Comparison of ENCODE assay signal across 1 cellular context in genomic region chr1:14783592-14783886, GRCh38.
TF ChIP-seq lines count a peak whose summit lies in the region.

No MANE protein-coding gene starts in this region.

TF ChIP-seq in K562, 482 proteins besides CTCF, POLR2A, EP300 and RAD21 (continued from another document and continues in another):
- TF ChIP-seq, protein P1, sequence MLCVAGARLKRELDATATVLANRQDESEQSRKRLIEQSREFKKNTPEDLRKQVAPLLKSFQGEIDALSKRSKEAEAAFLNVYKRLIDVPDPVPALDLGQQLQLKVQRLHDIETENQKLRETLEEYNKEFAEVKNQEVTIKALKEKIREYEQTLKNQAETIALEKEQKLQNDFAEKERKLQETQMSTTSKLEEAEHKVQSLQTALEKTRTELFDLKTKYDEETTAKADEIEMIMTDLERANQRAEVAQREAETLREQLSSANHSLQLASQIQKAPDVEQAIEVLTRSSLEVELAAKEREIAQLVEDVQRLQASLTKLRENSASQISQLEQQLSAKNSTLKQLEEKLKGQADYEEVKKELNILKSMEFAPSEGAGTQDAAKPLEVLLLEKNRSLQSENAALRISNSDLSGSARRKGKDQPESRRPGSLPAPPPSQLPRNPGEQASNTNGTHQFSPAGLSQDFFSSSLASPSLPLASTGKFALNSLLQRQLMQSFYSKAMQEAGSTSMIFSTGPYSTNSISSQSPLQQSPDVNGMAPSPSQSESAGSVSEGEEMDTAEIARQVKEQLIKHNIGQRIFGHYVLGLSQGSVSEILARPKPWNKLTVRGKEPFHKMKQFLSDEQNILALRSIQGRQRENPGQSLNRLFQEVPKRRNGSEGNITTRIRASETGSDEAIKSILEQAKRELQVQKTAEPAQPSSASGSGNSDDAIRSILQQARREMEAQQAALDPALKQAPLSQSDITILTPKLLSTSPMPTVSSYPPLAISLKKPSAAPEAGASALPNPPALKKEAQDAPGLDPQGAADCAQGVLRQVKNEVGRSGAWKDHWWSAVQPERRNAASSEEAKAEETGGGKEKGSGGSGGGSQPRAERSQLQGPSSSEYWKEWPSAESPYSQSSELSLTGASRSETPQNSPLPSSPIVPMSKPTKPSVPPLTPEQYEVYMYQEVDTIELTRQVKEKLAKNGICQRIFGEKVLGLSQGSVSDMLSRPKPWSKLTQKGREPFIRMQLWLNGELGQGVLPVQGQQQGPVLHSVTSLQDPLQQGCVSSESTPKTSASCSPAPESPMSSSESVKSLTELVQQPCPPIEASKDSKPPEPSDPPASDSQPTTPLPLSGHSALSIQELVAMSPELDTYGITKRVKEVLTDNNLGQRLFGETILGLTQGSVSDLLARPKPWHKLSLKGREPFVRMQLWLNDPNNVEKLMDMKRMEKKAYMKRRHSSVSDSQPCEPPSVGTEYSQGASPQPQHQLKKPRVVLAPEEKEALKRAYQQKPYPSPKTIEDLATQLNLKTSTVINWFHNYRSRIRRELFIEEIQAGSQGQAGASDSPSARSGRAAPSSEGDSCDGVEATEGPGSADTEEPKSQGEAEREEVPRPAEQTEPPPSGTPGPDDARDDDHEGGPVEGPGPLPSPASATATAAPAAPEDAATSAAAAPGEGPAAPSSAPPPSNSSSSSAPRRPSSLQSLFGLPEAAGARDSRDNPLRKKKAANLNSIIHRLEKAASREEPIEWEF (CRISPR knock-in tag; IDR thresholded peaks at IDR 0.05) = no peak
- TF ChIP-seq ZNF324 (CRISPR knock-in tag; IDR thresholded peaks at IDR 0.05) (no peak), ZNF197 (CRISPR knock-in tag; IDR thresholded peaks at IDR 0.05; ENCODE audit: low read depth) (no peak), ZBTB7A (IDR thresholded peaks at IDR 0.05; ENCODE audit: borderline replicate concordance, control insufficient read depth, low read depth, low read length) (no peak), SPI1 (IDR thresholded peaks at IDR 0.05; ENCODE audit: borderline replicate concordance, low read depth, low read length) (no peak), NONO (IDR thresholded peaks at IDR 0.05; ENCODE audit: low read depth in 2 of 2, low read length in 1 of 2) (no peak), GATAD2A (IDR thresholded peaks at IDR 0.05) (no peak), MAX (CRISPR knock-in tag; IDR thresholded peaks at IDR 0.05) (peak; percentile 49), FOXM1 (IDR thresholded peaks at IDR 0.05; ENCODE audit: low read depth) (no peak), FOXM1 (CRISPR knock-in tag; IDR thresholded peaks at IDR 0.05; ENCODE audit: low read depth) (no peak), SMAD2 (IDR thresholded peaks at IDR 0.05; ENCODE audit: low read depth, low read length) (no peak), MCM2 (IDR thresholded peaks at IDR 0.05; ENCODE audit: low read depth) (no peak), ARID2 (IDR thresholded peaks at IDR 0.05) (no peak), ZNF124 (CRISPR knock-in tag; IDR thresholded peaks at IDR 0.05) (no peak), ZC3H4 (CRISPR knock-in tag; IDR thresholded peaks at IDR 0.05; ENCODE audit: borderline replicate concordance) (no peak), TAF15 (IDR thresholded peaks at IDR 0.05; ENCODE audit: low read depth, low read length) (no peak), SAP30 (IDR thresholded peaks at IDR 0.05; ENCODE audit: borderline replicate concordance, insufficient read depth, low read depth, low read length, poor library complexity, severe bottlenecking) (no peak), TCF3 (CRISPR knock-in tag; IDR thresholded peaks at IDR 0.05) (no peak), MEIS2 (IDR thresholded peaks at IDR 0.05; ENCODE audit: partially characterized antibody) (no peak), UBTF (IDR thresholded peaks at IDR 0.05; ENCODE audit: borderline replicate concordance in 1 of 2, low read depth in 2 of 2, low read length in 2 of 2) (no peak), ZNF766 (CRISPR knock-in tag; conservative IDR thresholded peaks at IDR 0.05) (no peak), NR0B1 (IDR thresholded peaks at IDR 0.05; ENCODE audit: partially characterized antibody) (no peak), HCFC1 (IDR thresholded peaks at IDR 0.05; ENCODE audit: low read depth, low read length) (no peak), FOXK1 (CRISPR knock-in tag; IDR thresholded peaks at IDR 0.05; ENCODE audit: borderline replicate concordance) (peak; percentile 39; the same call in 1 of the 2 replicates), SMARCB1 (IDR thresholded peaks at IDR 0.05; ENCODE audit: insufficient read length, low read depth) (no peak), NFE2L1 (tag; IDR thresholded peaks at IDR 0.05; ENCODE audit: borderline replicate concordance, low read depth) (no peak), PHF8 (IDR thresholded peaks at IDR 0.05; ENCODE audit: borderline replicate concordance, low read length) (no peak), NUFIP1 (IDR thresholded peaks at IDR 0.05; ENCODE audit: partially characterized antibody) (no peak), CREM (IDR thresholded peaks at IDR 0.05; ENCODE audit: low read depth) (no peak), PHF20 (IDR thresholded peaks at IDR 0.05; ENCODE audit: partially characterized antibody) (no peak), NCOA6 (IDR thresholded peaks at IDR 0.05) (no peak), PRDM10 (IDR thresholded peaks at IDR 0.05; ENCODE audit: partially characterized antibody) (no peak), KAT7 (CRISPR knock-in tag; IDR thresholded peaks at IDR 0.05; ENCODE audit: borderline replicate concordance) (no peak), RBM17 (IDR thresholded peaks at IDR 0.05; ENCODE audit: borderline replicate concordance, low read depth, low read length) (no peak), SRSF7 (optimal IDR thresholded peaks at IDR 0.05; ENCODE audit: low read depth, low read length) (no peak), MCM3 (IDR thresholded peaks at IDR 0.05) (no peak), LARP7 (IDR thresholded peaks at IDR 0.05) (no peak; the same call in 1 of the 2 replicates), ZNF639 (CRISPR knock-in tag; conservative IDR thresholded peaks at IDR 0.05 in 1 of 2, IDR thresholded peaks at IDR 0.05 in 1 of 2) (no peak), SNRNP70 (optimal IDR thresholded peaks at IDR 0.05; ENCODE audit: low read depth, low read length) (no peak)
- TF ChIP-seq, protein P2, sequence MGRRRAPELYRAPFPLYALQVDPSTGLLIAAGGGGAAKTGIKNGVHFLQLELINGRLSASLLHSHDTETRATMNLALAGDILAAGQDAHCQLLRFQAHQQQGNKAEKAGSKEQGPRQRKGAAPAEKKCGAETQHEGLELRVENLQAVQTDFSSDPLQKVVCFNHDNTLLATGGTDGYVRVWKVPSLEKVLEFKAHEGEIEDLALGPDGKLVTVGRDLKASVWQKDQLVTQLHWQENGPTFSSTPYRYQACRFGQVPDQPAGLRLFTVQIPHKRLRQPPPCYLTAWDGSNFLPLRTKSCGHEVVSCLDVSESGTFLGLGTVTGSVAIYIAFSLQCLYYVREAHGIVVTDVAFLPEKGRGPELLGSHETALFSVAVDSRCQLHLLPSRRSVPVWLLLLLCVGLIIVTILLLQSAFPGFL (CRISPR knock-in tag; IDR thresholded peaks at IDR 0.05) = 0 out of 2 replicates have a peak, but pooled peaks have one; percentile 57
- TF ChIP-seq, protein P3, sequence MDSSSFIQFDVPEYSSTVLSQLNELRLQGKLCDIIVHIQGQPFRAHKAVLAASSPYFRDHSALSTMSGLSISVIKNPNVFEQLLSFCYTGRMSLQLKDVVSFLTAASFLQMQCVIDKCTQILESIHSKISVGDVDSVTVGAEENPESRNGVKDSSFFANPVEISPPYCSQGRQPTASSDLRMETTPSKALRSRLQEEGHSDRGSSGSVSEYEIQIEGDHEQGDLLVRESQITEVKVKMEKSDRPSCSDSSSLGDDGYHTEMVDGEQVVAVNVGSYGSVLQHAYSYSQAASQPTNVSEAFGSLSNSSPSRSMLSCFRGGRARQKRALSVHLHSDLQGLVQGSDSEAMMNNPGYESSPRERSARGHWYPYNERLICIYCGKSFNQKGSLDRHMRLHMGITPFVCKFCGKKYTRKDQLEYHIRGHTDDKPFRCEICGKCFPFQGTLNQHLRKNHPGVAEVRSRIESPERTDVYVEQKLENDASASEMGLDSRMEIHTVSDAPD (CRISPR knock-in tag; IDR thresholded peaks at IDR 0.05) = no peak
- TF ChIP-seq, protein P4, sequence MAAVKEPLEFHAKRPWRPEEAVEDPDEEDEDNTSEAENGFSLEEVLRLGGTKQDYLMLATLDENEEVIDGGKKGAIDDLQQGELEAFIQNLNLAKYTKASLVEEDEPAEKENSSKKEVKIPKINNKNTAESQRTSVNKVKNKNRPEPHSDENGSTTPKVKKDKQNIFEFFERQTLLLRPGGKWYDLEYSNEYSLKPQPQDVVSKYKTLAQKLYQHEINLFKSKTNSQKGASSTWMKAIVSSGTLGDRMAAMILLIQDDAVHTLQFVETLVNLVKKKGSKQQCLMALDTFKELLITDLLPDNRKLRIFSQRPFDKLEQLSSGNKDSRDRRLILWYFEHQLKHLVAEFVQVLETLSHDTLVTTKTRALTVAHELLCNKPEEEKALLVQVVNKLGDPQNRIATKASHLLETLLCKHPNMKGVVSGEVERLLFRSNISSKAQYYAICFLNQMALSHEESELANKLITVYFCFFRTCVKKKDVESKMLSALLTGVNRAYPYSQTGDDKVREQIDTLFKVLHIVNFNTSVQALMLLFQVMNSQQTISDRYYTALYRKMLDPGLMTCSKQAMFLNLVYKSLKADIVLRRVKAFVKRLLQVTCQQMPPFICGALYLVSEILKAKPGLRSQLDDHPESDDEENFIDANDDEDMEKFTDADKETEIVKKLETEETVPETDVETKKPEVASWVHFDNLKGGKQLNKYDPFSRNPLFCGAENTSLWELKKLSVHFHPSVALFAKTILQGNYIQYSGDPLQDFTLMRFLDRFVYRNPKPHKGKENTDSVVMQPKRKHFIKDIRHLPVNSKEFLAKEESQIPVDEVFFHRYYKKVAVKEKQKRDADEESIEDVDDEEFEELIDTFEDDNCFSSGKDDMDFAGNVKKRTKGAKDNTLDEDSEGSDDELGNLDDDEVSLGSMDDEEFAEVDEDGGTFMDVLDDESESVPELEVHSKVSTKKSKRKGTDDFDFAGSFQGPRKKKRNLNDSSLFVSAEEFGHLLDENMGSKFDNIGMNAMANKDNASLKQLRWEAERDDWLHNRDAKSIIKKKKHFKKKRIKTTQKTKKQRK (IDR thresholded peaks at IDR 0.05; ENCODE audit: borderline replicate concordance, low read depth, low read length) = no peak
